In genomic region chr2:110780461-110780860, GRCh38 we compare ENCODE assay signal across 24 cellular contexts.
"Had no signal": no experiment of that assay in that cellular context is flagged by ENCODE, and none has a peak within 500 bp of the region (broad histone marks: within the 10 kb centered on the region; RNA-seq: fewer than 3 reads in every experiment).

No MANE protein-coding gene starts in this region.

- H3K4me3 ChIP-seq: cardiac muscle cell, lower lobe of right lung, ovary, psoas muscle, smooth muscle cell, suprapubic skin had no signal

- H3K4me2 ChIP-seq: smooth muscle cell had no signal

- DNase-seq: activated CD4-positive, alpha-beta memory T cell treated with anti-CD3 and anti-CD28 coated beads for 36 hours; activated CD4-positive, alpha-beta T cell treated with anti-CD3 and anti-CD28 coated beads for 36 hours; activated CD8-positive, alpha-beta memory T cell treated with anti-CD3 and anti-CD28 coated beads, Interleukin-2, amount 10 ng/mL, durations not matched to agents 7 days and 5 days; activated naive CD4-positive, alpha-beta T cell; activated naive CD8-positive, alpha-beta T cell treated with anti-CD3 and anti-CD28 coated beads, Interleukin-2, amount 10 ng/mL, durations not matched to agents 7 days and 5 days; activated T-cell treated with anti-CD3 and anti-CD28 coated beads, Interleukin-2, amount 50 U/mL, for 1 hour; amygdala; dermis blood vessel endothelial cell; effector memory CD8-positive, alpha-beta T cell; foreskin fibroblast; hypothalamus; lower lobe of right lung; natural killer cell; ovary; psoas muscle; right cardiac atrium; stimulated activated CD4-positive, alpha-beta T cell treated with anti-CD3 and anti-CD28 coated beads, Interleukin-4, amount 100 ng/mL, for 1 hour; stimulated activated naive CD8-positive, alpha-beta T cell treated with anti-CD3 and anti-CD28 coated beads, Interleukin-15, amount 100 ng/mL, for 72 hours; trophoblast cell had no signal

- H3K4me1 ChIP-seq: lower lobe of right lung, suprapubic skin had no signal

- H3K27ac ChIP-seq: cardiac muscle cell, lower lobe of right lung, ovary, psoas muscle, suprapubic skin had no signal

- H3K27me3 ChIP-seq: cardiac muscle cell, ovary had no signal

- H3K36me3 ChIP-seq: cardiac muscle cell, lower lobe of right lung, ovary, suprapubic skin had no signal

- H3K9me3 ChIP-seq: lower lobe of right lung, ovary, psoas muscle, suprapubic skin had no signal

- ATAC-seq: activated CD4-positive, alpha-beta T cell treated with anti-CD3 and anti-CD28 coated beads for 36 hours; activated CD8-positive, alpha-beta memory T cell treated with anti-CD3 and anti-CD28 coated beads, Interleukin-2, amount 10 ng/mL, durations not matched to agents 7 days and 5 days; activated T-helper 17 cell treated with anti-CD3 and anti-CD28 coated beads, Interleukin-2, amount 50 U/mL, for 72 hours; effector memory CD8-positive, alpha-beta T cell; lower lobe of right lung; natural killer cell; psoas muscle; right cardiac atrium; stimulated activated naive CD8-positive, alpha-beta T cell treated with anti-CD3 and anti-CD28 coated beads, Interleukin-15, amount 100 ng/mL, for 72 hours; WTC11 had no signal
